In the genomic region with DNA sequence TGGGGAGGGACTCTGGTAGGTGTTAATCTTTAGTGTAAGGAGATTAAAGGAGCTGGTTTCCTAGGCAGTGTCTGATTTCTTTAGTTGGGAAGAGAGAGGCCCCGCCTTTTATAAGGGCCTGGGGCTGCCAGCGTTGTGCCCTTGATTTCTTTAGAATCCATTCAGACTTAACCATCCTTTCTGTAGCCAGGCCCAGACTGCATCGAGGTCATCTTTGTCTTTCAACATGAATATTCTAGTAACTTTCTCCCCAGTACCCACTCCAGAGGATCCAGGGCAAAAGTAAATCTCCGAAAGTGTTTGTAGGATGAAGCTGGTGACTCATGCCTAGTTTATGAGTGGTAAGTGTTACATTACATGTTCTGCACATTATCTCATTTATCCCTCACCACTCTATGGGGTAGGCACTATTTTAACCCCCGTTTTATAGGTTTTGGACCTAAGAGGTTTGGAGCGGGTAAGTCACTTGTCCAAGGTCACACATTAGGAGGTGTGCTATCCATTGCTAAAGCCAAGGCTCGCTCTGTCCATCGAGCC, we compare ENCODE assay signal across 14 cellular contexts. TPM values are rescaled to one million over a fixed set of nuclear protein-coding genes. Genes with fewer than 3 reads are reported as not detected.
DNase-seq lines count a peak whose midpoint lies in the region; ATAC-seq and TF ChIP-seq lines count a peak whose summit lies in the region.
"Had no signal": no experiment of that assay in that cellular context is flagged by ENCODE, and none has a peak within 500 bp of the region (broad histone marks: within the 10 kb centered on the region; RNA-seq: fewer than 3 reads in every experiment).

No MANE protein-coding gene starts in this region.

- H3K27me3 ChIP-seq in AG04450 (ENCODE audit: control insufficient read depth, insufficient read depth, low read length) (no peaks in the 10 kb centered on the region), MG63 (peaks cover 3% of the 10 kb centered on the region; the same call in 1 of the 2 replicates), gastrocnemius medialis (no peaks in the 10 kb centered on the region)

- DNase-seq in AG04450 (ENCODE audit: low read depth, low spot score) (peak; percentile 34), astrocyte of the spinal cord (ENCODE audit: low read depth, low spot score) (peak; percentile 60), naive B cell (no peak), MG63 (no peak), gastrocnemius medialis (no peak)
- DNase-seq: COR-L47; effector CD8-positive, alpha-beta T cell; NCI-H69 had no signal

- peak overlapping the region; percentile 40 to 96 (median 86) for H3K27ac Mint-ChIP-seq in naive B cell

- H3K9me3 ChIP-seq in AG04450 (ENCODE audit: control insufficient read depth, insufficient read depth, low read length) (no peaks in the 10 kb centered on the region), HEK293 (ENCODE audit: control insufficient read depth, insufficient read depth, low read depth, low read length) (no peaks in the 10 kb centered on the region), MG63 (no peaks in the 10 kb centered on the region), gastrocnemius medialis (no peaks in the 10 kb centered on the region)

- peaks cover 0 to 3% (median 0%) of the 10 kb centered on the region in 7 donors for H3K9me3 Mint-ChIP-seq in naive B cell
- H3K9me3 Mint-ChIP-seq: activated CD4-positive, alpha-beta T cell treated with anti-CD3 and anti-CD28 coated beads, Interleukin-2, amount 10 ng/mL, durations not matched to agents 24 days and 14 days; activated naive CD4-positive, alpha-beta T cell treated with anti-CD3 and anti-CD28 coated beads, Interleukin-2, amount 50 U/mL, for 72 hours had no signal

- TF ChIP-seq POLR2A in gastrocnemius medialis (IDR thresholded peaks at IDR 0.05): no peak

- intact Hi-C loops in gastrocnemius medialis (cut with DNase I; ENCODE audit: low total_unique reads): no loop called here

- H3K36me3 Mint-ChIP-seq in naive B cell: peaks cover 0 to 5% of the 10 kb centered on the region in 2 donors
- H3K36me3 Mint-ChIP-seq: activated naive CD4-positive, alpha-beta T cell treated with anti-CD3 and anti-CD28 coated beads, Interleukin-2, amount 50 U/mL, for 72 hours had no signal

- no peaks in the 10 kb centered on the region for H3K36me3 ChIP-seq in HEK293 (ENCODE audit: control insufficient read depth in 2 of 2, insufficient read depth in 1 of 2, low read length in 2 of 2)
- H3K36me3 ChIP-seq in MG63: no peaks in the 10 kb centered on the region
- H3K36me3 ChIP-seq in gastrocnemius medialis: no peaks in the 10 kb centered on the region

- no peaks in the 10 kb centered on the region for H3K27me3 Mint-ChIP-seq in naive B cell
- H3K27me3 Mint-ChIP-seq: activated CD4-positive, alpha-beta T cell treated with anti-CD3 and anti-CD28 coated beads, Interleukin-2, amount 10 ng/mL, durations not matched to agents 24 days and 14 days had no signal

- ATAC-seq in naive B cell (ENCODE audit: low read depth in 2 of 2) (no peak), GM18868 (IDR thresholded peaks at IDR 0.05; ENCODE audit: unreplicated experiment) (no peak), gastrocnemius medialis (no peak), esophagus mucosa (no peak)
- ATAC-seq: activated naive CD4-positive, alpha-beta T cell treated with anti-CD3 and anti-CD28 coated beads, Interleukin-2, amount 50 U/mL, for 72 hours; sciatic nerve had no signal

- no peak overlapping the region for H3K4me3 Mint-ChIP-seq in naive B cell
- H3K4me3 Mint-ChIP-seq: activated CD4-positive, alpha-beta T cell treated with anti-CD3 and anti-CD28 coated beads, Interleukin-2, amount 10 ng/mL, durations not matched to agents 24 days and 14 days had no signal

- peaks cover 39 to 44% (median 41%) of the 10 kb centered on the region in 3 donors for H3K4me1 Mint-ChIP-seq in naive B cell

- no peak for TF ChIP-seq CTCF in AG04450 (IDR thresholded peaks at IDR 0.05; ENCODE audit: low read depth, low read length)
- no peak for TF ChIP-seq CTCF in HEK293 (tag by site-specific recombination; IDR thresholded peaks at IDR 0.05)
- TF ChIP-seq CTCF in astrocyte of the spinal cord (IDR thresholded peaks at IDR 0.05; ENCODE audit: low read depth, low read length): no peak
- no peak for TF ChIP-seq CTCF in gastrocnemius medialis (IDR thresholded peaks at IDR 0.05 in 4 of 5, conservative IDR thresholded peaks at IDR 0.05 in 1 of 5)

- H3K4me3 ChIP-seq in AG04450 (ENCODE audit: low read depth, low read length): no peak overlapping the region
- H3K4me3 ChIP-seq in HEK293 (ENCODE audit: low read depth, low read length): no peak overlapping the region
- no peak overlapping the region for H3K4me3 ChIP-seq in astrocyte of the spinal cord (ENCODE audit: low read depth, low read length)
- no peak overlapping the region for H3K4me3 ChIP-seq in MG63
- H3K4me3 ChIP-seq in gastrocnemius medialis: no peak overlapping the region

- peaks cover 11% of the 10 kb centered on the region for H3K4me1 ChIP-seq in HEK293 (ENCODE audit: control insufficient read depth, insufficient read depth, low read length)
- H3K4me1 ChIP-seq in gastrocnemius medialis: no peaks in the 10 kb centered on the region

- POLR2A ChIA-PET in AG04450 (lab: Yijun Ruan, JAX) (interaction anchor here (1.0 to 1.4 kb wide), 3 partner anchors 11 to 77 kb away, joined by 3 to 4 read pairs (median 3); no protein-coding TSS in a partner anchor), HEK293 (lab: Yijun Ruan, JAX) (interaction anchor here (3.3 kb wide), 1 partner anchor 12 kb away, joined by 10 read pairs; the partner anchor contains the start of gene USP3)

- peak overlapping the region; percentile 43 for H3K27ac ChIP-seq in AG04450 (ENCODE audit: low read depth, low read length)
- peak overlapping the region; percentile 5; the same call in 1 of the 2 replicates for H3K27ac ChIP-seq in HEK293 (ENCODE audit: extremely low read depth, low read depth, low read length)
- H3K27ac ChIP-seq in gastrocnemius medialis: no peak overlapping the region

- in situ Hi-C loops in astrocyte of the spinal cord (cut with HindIII; ENCODE audit: low sequenced_read_pairs) (no loop called here), gastrocnemius medialis (cut with MboI; ENCODE audit: low sequenced_read_pairs in 4 of 4) (no loop called here)

- CTCF ChIA-PET in AG04450 (lab: Charles Lee): interaction anchor here (0.7 to 1.0 kb wide), 2 partner anchors 26 to 61 kb away, joined by 4 to 5 read pairs; no protein-coding TSS in a partner anchor
- CTCF ChIA-PET in HEK293 (lab: Yijun Ruan, JAX): interaction anchor here (1.0 kb wide), 1 partner anchor 9 kb away, joined by 4 read pairs; no protein-coding TSS in a partner anchor

TF ChIP-seq in HEK293, 187 proteins besides CTCF, POLR2A, EP300 and RAD21 (continues in another document):
- TF ChIP-seq ZNF664 (tag by site-specific recombination; IDR thresholded peaks at IDR 0.05) (peak; percentile 99), ZFP41 (tag by site-specific recombination; IDR thresholded peaks at IDR 0.05; ENCODE audit: borderline replicate concordance) (no peak), ZNF843 (tag by site-specific recombination; IDR thresholded peaks at IDR 0.05) (peak; percentile 58; the same call in 1 of the 2 replicates), ZNF629 (tag by site-specific recombination; IDR thresholded peaks at IDR 0.05) (peak; percentile 72), ZFP37 (tag by site-specific recombination; IDR thresholded peaks at IDR 0.05) (no peak), KLF8 (tag by site-specific recombination; IDR thresholded peaks at IDR 0.05) (peak; percentile 58; the same call in 1 of the 2 replicates), PRDM1 (tag by site-specific recombination; IDR thresholded peaks at IDR 0.05) (peak; percentile 79), ZNF24 (tag by site-specific recombination; IDR thresholded peaks at IDR 0.05) (no peak)
- TF ChIP-seq, protein P1, sequence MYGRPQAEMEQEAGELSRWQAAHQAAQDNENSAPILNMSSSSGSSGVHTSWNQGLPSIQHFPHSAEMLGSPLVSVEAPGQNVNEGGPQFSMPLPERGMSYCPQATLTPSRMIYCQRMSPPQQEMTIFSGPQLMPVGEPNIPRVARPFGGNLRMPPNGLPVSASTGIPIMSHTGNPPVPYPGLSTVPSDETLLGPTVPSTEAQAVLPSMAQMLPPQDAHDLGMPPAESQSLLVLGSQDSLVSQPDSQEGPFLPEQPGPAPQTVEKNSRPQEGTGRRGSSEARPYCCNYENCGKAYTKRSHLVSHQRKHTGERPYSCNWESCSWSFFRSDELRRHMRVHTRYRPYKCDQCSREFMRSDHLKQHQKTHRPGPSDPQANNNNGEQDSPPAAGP (tag by site-specific recombination; IDR thresholded peaks at IDR 0.05): peak; percentile 57; the same call in 1 of the 2 replicates
- TF ChIP-seq, protein P2, sequence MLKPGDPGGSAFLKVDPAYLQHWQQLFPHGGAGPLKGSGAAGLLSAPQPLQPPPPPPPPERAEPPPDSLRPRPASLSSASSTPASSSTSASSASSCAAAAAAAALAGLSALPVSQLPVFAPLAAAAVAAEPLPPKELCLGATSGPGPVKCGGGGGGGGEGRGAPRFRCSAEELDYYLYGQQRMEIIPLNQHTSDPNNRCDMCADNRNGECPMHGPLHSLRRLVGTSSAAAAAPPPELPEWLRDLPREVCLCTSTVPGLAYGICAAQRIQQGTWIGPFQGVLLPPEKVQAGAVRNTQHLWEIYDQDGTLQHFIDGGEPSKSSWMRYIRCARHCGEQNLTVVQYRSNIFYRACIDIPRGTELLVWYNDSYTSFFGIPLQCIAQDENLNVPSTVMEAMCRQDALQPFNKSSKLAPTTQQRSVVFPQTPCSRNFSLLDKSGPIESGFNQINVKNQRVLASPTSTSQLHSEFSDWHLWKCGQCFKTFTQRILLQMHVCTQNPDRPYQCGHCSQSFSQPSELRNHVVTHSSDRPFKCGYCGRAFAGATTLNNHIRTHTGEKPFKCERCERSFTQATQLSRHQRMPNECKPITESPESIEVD (tag by site-specific recombination; IDR thresholded peaks at IDR 0.05): peak; percentile 86

RNA-seq across cellular contexts. Expression of gene USP3, which starts 11.8 kb away (rescaled TPM):
- polyA plus RNA-seq in AG04450 (2011; rRNA removed): 24.0 and 30.7 TPM in 2 replicates
- polyA minus RNA-seq in AG04450 (2011; rRNA and poly(A)+ RNA removed): 38.2 and 45.0 TPM in 2 replicates
- polyA plus RNA-seq in naive B cell (ENCODE audit: low read depth in 6 of 6): 10 to 100 TPM; 53.6 to 88.0 (median 58.7) TPM
- 36.6 and 38.6 TPM in 2 replicates for total RNA-seq in MG63 (2014; rRNA removed; shearing (Covaris generic); ENCODE audit: low replicate concordance)
- total RNA-seq in gastrocnemius medialis: 10 to 100 TPM; 12.1 to 29.4 (median 15.5) TPM
- 37.0 TPM for total RNA-seq in esophagus mucosa

Comparison
In these comparisons a context has a peak if more than half of its experiments do, and no peak if none do; other contexts are left out.
1. DNase-seq: peak in AG04450 (single experiment) and astrocyte of the spinal cord (single experiment); none in naive B cell (single experiment), MG63 (single experiment) and gastrocnemius medialis (0 of 2).
2. H3K27ac ChIP-seq: peak in AG04450 (single experiment) and HEK293 (single experiment); none in gastrocnemius medialis (0 of 4).